In genomic region chr17:44540246-44541084, GRCh38 we compare ENCODE assay signal across 15 cellular contexts.
"Had no signal": no experiment of that assay in that cellular context is flagged by ENCODE, and none has a peak within 500 bp of the region (broad histone marks: within the 10 kb centered on the region; RNA-seq: fewer than 3 reads in every experiment).

No MANE protein-coding gene starts in this region.

- H3K4me3 ChIP-seq: hepatocyte, mucosa of descending colon, pancreas, testis had no signal

- H3K4me1 ChIP-seq: pancreas had no signal

- H3K27ac Mint-ChIP-seq: activated B cell treated with CpG ODN at 0.5 μM for 24 hours; activated naive CD4-positive, alpha-beta T cell treated with anti-CD3 and anti-CD28 coated beads, Interleukin-2, amount 10 ng/mL, durations not matched to agents 7 days and 5 days; activated T-helper 2 cell treated with anti-CD3 and anti-CD28 coated beads, Interferon-gamma antibody, Interleukin-2, Interleukin-4, amounts not matched to agents 10 μg/mL and 5 μg/mL and 100 μg/mL, durations not matched to agents 14 hours and 24 hours and 36 hours; naive thymus-derived CD8-positive, alpha-beta T cell; stimulated activated naive CD8-positive, alpha-beta T cell treated with anti-CD3 and anti-CD28 coated beads, Interleukin-15, amount 100 ng/mL, for 72 hours; T-helper 1 cell treated with Interleukin-12 subunit alpha and Interleukin-12 subunit beta and Interleukin-4 antibody, amounts not matched to agents 30 μg/mL and 1 μg/mL, for 36 hours had no signal

- H3K9me3 Mint-ChIP-seq: activated B cell treated with CpG ODN at 0.5 μM for 24 hours; activated naive CD4-positive, alpha-beta T cell treated with anti-CD3 and anti-CD28 coated beads, Interleukin-2, amount 10 ng/mL, durations not matched to agents 7 days and 5 days; activated T-helper 2 cell treated with anti-CD3 and anti-CD28 coated beads, Interferon-gamma antibody, Interleukin-2, Interleukin-4, amounts not matched to agents 10 μg/mL and 5 μg/mL and 100 μg/mL, durations not matched to agents 14 hours and 24 hours and 36 hours; naive thymus-derived CD8-positive, alpha-beta T cell; stimulated activated naive CD8-positive, alpha-beta T cell treated with anti-CD3 and anti-CD28 coated beads, Interleukin-15, amount 100 ng/mL, for 72 hours; T-helper 1 cell treated with Interleukin-12 subunit alpha and Interleukin-12 subunit beta and Interleukin-4 antibody, amounts not matched to agents 30 μg/mL and 1 μg/mL, for 36 hours had no signal

- DNase-seq: activated B cell treated with CpG ODN at 0.5 μM for 24 hours; activated CD4-positive, alpha-beta T cell treated with anti-CD3 and anti-CD28 coated beads, Interleukin-2, amount 50 U/mL, for 1 hour; activated naive CD4-positive, alpha-beta T cell treated with anti-CD3 and anti-CD28 coated beads, Interleukin-2, amount 10 ng/mL, durations not matched to agents 7 days and 5 days; central memory CD4-positive, alpha-beta T cell; erythroblast; mucosa of descending colon; naive thymus-derived CD8-positive, alpha-beta T cell; pancreas; stimulated activated CD4-positive, alpha-beta T cell treated with anti-CD3 and anti-CD28 coated beads, Interleukin-15, amount 100 ng/mL, for 24 hours; stimulated activated CD4-positive, alpha-beta T cell treated with anti-CD3 and anti-CD28 coated beads, Interleukin-4, amount 100 ng/mL, for 24 hours; stimulated activated naive CD8-positive, alpha-beta T cell treated with anti-CD3 and anti-CD28 coated beads, Interleukin-15, amount 100 ng/mL, for 72 hours; testis had no signal

- H3K36me3 Mint-ChIP-seq: activated naive CD4-positive, alpha-beta T cell treated with anti-CD3 and anti-CD28 coated beads, Interleukin-2, amount 10 ng/mL, durations not matched to agents 7 days and 5 days; naive thymus-derived CD8-positive, alpha-beta T cell had no signal

- H3K27me3 ChIP-seq: hepatocyte, pancreas, testis had no signal

- H3K4me3 Mint-ChIP-seq: activated B cell treated with CpG ODN at 0.5 μM for 24 hours; activated naive CD4-positive, alpha-beta T cell treated with anti-CD3 and anti-CD28 coated beads, Interleukin-2, amount 10 ng/mL, durations not matched to agents 7 days and 5 days; naive thymus-derived CD8-positive, alpha-beta T cell; stimulated activated naive CD8-positive, alpha-beta T cell treated with anti-CD3 and anti-CD28 coated beads, Interleukin-15, amount 100 ng/mL, for 72 hours; T-helper 1 cell treated with Interleukin-12 subunit alpha and Interleukin-12 subunit beta and Interleukin-4 antibody, amounts not matched to agents 30 μg/mL and 1 μg/mL, for 36 hours had no signal

- H3K36me3 ChIP-seq: pancreas had no signal

- H3K4me1 Mint-ChIP-seq: activated B cell treated with CpG ODN at 0.5 μM for 24 hours; activated naive CD4-positive, alpha-beta T cell treated with anti-CD3 and anti-CD28 coated beads, Interleukin-2, amount 10 ng/mL, durations not matched to agents 7 days and 5 days; naive thymus-derived CD8-positive, alpha-beta T cell; stimulated activated naive CD8-positive, alpha-beta T cell treated with anti-CD3 and anti-CD28 coated beads, Interleukin-15, amount 100 ng/mL, for 72 hours had no signal

- H3K9me3 ChIP-seq: mucosa of descending colon, pancreas, testis had no signal

- FAIRE-seq: pancreas had no signal

- H3K27ac ChIP-seq: pancreas, testis had no signal
